Comparison of ENCODE assay signal across 1 cellular context in the genomic region with DNA sequence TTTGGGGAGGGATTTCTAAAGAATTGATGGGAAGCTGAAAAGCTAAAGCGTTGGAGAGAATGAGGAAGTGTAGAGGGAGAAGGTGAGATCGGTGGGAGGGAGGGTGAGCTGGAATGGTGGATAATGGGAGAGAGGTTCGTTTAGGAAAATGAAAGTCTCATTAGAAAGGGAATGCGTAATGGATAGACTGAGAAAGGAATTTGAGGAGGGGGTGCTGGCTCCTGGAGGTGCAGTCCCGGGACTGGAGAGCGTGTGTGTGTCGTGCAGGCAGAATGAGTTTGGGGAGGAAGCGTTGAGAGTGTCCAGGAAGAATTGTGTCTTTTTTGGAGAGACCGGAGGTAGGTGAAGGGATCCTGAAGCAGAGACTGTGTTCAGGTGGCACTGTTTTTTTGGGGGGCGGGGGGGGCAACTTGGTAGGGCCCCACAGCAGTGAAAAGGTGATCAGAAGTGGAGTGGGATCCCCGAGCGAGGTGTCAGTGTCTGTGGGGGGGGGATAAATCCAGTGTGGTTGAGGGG.
A peak's percentile ranks its signal among the peaks of the same experiment; 100 is the strongest.
TF ChIP-seq lines count a peak whose summit lies in the region.

No MANE protein-coding gene starts in this region.

TF ChIP-seq in K562, 482 proteins besides CTCF, POLR2A, EP300 and RAD21 (continued from another document):
- TF ChIP-seq, protein P1, sequence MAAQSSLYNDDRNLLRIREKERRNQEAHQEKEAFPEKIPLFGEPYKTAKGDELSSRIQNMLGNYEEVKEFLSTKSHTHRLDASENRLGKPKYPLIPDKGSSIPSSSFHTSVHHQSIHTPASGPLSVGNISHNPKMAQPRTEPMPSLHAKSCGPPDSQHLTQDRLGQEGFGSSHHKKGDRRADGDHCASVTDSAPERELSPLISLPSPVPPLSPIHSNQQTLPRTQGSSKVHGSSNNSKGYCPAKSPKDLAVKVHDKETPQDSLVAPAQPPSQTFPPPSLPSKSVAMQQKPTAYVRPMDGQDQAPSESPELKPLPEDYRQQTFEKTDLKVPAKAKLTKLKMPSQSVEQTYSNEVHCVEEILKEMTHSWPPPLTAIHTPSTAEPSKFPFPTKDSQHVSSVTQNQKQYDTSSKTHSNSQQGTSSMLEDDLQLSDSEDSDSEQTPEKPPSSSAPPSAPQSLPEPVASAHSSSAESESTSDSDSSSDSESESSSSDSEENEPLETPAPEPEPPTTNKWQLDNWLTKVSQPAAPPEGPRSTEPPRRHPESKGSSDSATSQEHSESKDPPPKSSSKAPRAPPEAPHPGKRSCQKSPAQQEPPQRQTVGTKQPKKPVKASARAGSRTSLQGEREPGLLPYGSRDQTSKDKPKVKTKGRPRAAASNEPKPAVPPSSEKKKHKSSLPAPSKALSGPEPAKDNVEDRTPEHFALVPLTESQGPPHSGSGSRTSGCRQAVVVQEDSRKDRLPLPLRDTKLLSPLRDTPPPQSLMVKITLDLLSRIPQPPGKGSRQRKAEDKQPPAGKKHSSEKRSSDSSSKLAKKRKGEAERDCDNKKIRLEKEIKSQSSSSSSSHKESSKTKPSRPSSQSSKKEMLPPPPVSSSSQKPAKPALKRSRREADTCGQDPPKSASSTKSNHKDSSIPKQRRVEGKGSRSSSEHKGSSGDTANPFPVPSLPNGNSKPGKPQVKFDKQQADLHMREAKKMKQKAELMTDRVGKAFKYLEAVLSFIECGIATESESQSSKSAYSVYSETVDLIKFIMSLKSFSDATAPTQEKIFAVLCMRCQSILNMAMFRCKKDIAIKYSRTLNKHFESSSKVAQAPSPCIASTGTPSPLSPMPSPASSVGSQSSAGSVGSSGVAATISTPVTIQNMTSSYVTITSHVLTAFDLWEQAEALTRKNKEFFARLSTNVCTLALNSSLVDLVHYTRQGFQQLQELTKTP (IDR thresholded peaks at IDR 0.05; ENCODE audit: low read depth in 1 of 2, partially characterized antibody in 2 of 2), result peak; percentile 10 to 60
- TF ChIP-seq REST (CRISPR knock-in tag; IDR thresholded peaks at IDR 0.05; ENCODE audit: low read depth), result no peak
- no peak for TF ChIP-seq HNRNPH1 (optimal IDR thresholded peaks at IDR 0.05; ENCODE audit: low read depth, low read length)
- TF ChIP-seq DPF2 (IDR thresholded peaks at IDR 0.05), result 0 out of 2 replicates have a peak, but pooled peaks have one; percentile 7
- peak; percentile 63; the same call in 1 of the 2 replicates for TF ChIP-seq NKRF (IDR thresholded peaks at IDR 0.05; ENCODE audit: borderline replicate concordance)
- TF ChIP-seq SIN3A (IDR thresholded peaks at IDR 0.05; ENCODE audit: borderline replicate concordance in 2 of 2, control insufficient read depth in 1 of 2, low read depth in 2 of 2, low read length in 2 of 2), result no peak
- TF ChIP-seq KAT8 (IDR thresholded peaks at IDR 0.05; ENCODE audit: low read depth), result no peak
- TF ChIP-seq THRB (CRISPR knock-in tag; conservative IDR thresholded peaks at IDR 0.05), result no peak
- TF ChIP-seq ESRRA (IDR thresholded peaks at IDR 0.05; ENCODE audit: borderline replicate concordance, low read depth), result no peak
- peak; percentile 48 for TF ChIP-seq SMARCA4 (IDR thresholded peaks at IDR 0.05)
- 0 out of 2 replicates have a peak, but pooled peaks have one; percentile 13 for TF ChIP-seq SMARCA5 (IDR thresholded peaks at IDR 0.05)
- TF ChIP-seq, protein P2, sequence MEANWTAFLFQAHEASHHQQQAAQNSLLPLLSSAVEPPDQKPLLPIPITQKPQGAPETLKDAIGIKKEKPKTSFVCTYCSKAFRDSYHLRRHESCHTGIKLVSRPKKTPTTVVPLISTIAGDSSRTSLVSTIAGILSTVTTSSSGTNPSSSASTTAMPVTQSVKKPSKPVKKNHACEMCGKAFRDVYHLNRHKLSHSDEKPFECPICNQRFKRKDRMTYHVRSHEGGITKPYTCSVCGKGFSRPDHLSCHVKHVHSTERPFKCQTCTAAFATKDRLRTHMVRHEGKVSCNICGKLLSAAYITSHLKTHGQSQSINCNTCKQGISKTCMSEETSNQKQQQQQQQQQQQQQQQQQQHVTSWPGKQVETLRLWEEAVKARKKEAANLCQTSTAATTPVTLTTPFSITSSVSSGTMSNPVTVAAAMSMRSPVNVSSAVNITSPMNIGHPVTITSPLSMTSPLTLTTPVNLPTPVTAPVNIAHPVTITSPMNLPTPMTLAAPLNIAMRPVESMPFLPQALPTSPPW (CRISPR knock-in tag; IDR thresholded peaks at IDR 0.05), result 0 out of 2 replicates have a peak, but pooled peaks have one; percentile 37
- no peak for TF ChIP-seq ADNP (tag; IDR thresholded peaks at IDR 0.05)
- no peak for TF ChIP-seq WHSC1 (IDR thresholded peaks at IDR 0.05; ENCODE audit: low read length)
- peak in 1 of 2 experiments; percentile 17; a peak in 1 of 4 replicates for TF ChIP-seq HDAC1 (IDR thresholded peaks at IDR 0.05)
- no peak for TF ChIP-seq GATAD2B (IDR thresholded peaks at IDR 0.05; ENCODE audit: borderline replicate concordance)
- TF ChIP-seq, protein P3, sequence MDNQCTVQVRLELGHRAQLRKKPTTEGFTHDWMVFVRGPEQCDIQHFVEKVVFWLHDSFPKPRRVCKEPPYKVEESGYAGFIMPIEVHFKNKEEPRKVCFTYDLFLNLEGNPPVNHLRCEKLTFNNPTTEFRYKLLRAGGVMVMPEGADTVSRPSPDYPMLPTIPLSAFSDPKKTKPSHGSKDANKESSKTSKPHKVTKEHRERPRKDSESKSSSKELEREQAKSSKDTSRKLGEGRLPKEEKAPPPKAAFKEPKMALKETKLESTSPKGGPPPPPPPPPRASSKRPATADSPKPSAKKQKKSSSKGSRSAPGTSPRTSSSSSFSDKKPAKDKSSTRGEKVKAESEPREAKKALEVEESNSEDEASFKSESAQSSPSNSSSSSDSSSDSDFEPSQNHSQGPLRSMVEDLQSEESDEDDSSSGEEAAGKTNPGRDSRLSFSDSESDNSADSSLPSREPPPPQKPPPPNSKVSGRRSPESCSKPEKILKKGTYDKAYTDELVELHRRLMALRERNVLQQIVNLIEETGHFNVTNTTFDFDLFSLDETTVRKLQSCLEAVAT (IDR thresholded peaks at IDR 0.05), result peak; percentile 63 to 78; a peak in 3 of 4 replicates
